In the genomic region with DNA sequence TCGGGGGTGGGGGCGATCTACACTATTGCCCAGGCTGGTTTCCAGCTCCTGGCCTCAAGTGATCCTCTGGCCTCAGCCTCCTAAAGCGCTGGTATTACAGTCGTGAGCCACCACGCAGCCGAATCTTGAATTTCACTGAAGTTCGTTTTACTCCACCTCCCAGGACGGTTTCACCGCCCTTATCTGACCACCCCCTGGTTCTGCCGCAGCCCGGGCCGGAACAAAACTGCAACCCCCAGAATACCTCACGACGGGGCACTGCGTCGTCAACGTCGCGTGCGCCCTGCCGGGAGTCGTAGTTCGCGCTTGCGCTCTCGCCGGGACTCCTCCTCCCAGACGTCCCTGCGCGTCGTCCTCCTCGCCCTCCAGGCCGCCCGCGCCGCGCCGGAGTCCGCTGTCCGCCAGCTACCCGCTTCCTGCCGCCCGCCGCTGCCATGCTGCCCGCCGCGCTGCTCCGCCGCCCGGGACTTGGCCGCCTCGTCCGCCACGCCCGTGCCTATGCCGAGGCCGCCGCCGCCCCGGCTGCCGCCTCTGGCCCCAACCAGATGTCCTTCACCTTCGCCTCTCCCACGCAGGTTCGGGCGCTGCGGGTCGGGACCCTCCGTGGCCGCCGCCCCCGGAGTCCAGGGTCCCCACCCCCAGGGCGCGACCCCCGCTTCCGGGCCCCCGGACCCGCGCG, we compare ENCODE assay signal across 1 cellular context.
TF ChIP-seq lines count a peak whose summit lies in the region.

A gene (plus strand): TSS at position 335 of the 679 bp plus-strand sequence. CDS start 100 bp downstream, at position 435.

TF ChIP-seq in WTC11, 78 proteins besides CTCF, POLR2A, EP300 and RAD21 (continued from another document and continues in another):
- TF ChIP-seq, protein P1, sequence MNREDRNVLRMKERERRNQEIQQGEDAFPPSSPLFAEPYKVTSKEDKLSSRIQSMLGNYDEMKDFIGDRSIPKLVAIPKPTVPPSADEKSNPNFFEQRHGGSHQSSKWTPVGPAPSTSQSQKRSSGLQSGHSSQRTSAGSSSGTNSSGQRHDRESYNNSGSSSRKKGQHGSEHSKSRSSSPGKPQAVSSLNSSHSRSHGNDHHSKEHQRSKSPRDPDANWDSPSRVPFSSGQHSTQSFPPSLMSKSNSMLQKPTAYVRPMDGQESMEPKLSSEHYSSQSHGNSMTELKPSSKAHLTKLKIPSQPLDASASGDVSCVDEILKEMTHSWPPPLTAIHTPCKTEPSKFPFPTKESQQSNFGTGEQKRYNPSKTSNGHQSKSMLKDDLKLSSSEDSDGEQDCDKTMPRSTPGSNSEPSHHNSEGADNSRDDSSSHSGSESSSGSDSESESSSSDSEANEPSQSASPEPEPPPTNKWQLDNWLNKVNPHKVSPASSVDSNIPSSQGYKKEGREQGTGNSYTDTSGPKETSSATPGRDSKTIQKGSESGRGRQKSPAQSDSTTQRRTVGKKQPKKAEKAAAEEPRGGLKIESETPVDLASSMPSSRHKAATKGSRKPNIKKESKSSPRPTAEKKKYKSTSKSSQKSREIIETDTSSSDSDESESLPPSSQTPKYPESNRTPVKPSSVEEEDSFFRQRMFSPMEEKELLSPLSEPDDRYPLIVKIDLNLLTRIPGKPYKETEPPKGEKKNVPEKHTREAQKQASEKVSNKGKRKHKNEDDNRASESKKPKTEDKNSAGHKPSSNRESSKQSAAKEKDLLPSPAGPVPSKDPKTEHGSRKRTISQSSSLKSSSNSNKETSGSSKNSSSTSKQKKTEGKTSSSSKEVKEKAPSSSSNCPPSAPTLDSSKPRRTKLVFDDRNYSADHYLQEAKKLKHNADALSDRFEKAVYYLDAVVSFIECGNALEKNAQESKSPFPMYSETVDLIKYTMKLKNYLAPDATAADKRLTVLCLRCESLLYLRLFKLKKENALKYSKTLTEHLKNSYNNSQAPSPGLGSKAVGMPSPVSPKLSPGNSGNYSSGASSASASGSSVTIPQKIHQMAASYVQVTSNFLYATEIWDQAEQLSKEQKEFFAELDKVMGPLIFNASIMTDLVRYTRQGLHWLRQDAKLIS (CRISPR knock-in tag; IDR thresholded peaks at IDR 0.05; ENCODE audit: borderline replicate concordance): no peak
- TF ChIP-seq, protein P2, sequence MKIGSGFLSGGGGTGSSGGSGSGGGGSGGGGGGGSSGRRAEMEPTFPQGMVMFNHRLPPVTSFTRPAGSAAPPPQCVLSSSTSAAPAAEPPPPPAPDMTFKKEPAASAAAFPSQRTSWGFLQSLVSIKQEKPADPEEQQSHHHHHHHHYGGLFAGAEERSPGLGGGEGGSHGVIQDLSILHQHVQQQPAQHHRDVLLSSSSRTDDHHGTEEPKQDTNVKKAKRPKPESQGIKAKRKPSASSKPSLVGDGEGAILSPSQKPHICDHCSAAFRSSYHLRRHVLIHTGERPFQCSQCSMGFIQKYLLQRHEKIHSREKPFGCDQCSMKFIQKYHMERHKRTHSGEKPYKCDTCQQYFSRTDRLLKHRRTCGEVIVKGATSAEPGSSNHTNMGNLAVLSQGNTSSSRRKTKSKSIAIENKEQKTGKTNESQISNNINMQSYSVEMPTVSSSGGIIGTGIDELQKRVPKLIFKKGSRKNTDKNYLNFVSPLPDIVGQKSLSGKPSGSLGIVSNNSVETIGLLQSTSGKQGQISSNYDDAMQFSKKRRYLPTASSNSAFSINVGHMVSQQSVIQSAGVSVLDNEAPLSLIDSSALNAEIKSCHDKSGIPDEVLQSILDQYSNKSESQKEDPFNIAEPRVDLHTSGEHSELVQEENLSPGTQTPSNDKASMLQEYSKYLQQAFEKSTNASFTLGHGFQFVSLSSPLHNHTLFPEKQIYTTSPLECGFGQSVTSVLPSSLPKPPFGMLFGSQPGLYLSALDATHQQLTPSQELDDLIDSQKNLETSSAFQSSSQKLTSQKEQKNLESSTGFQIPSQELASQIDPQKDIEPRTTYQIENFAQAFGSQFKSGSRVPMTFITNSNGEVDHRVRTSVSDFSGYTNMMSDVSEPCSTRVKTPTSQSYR (CRISPR knock-in tag; IDR thresholded peaks at IDR 0.05): no peak
- TF ChIP-seq ZNF317 (CRISPR knock-in tag; IDR thresholded peaks at IDR 0.05; ENCODE audit: borderline replicate concordance, low read depth) (no peak), ELF4 (CRISPR knock-in tag; IDR thresholded peaks at IDR 0.05; ENCODE audit: low read depth) (no peak), EMX1 (CRISPR knock-in tag; IDR thresholded peaks at IDR 0.05) (no peak), TEAD4 (CRISPR knock-in tag; IDR thresholded peaks at IDR 0.05) (no peak), SOX15 (CRISPR knock-in tag; IDR thresholded peaks at IDR 0.05) (no peak), TEAD1 (CRISPR knock-in tag; IDR thresholded peaks at IDR 0.05) (no peak), ZNF423 (CRISPR knock-in tag; IDR thresholded peaks at IDR 0.05) (no peak), FOXJ3 (CRISPR knock-in tag; IDR thresholded peaks at IDR 0.05; ENCODE audit: borderline replicate concordance) (no peak), ATF1 (CRISPR knock-in tag; IDR thresholded peaks at IDR 0.05) (no peak), TCF7 (CRISPR knock-in tag; IDR thresholded peaks at IDR 0.05; ENCODE audit: low read depth) (no peak), RELA (CRISPR knock-in tag; IDR thresholded peaks at IDR 0.05; ENCODE audit: borderline replicate concordance) (no peak), ZNF671 (CRISPR knock-in tag; IDR thresholded peaks at IDR 0.05) (no peak), SMAD4 (CRISPR knock-in tag; IDR thresholded peaks at IDR 0.05) (no peak), GABPB1 (CRISPR knock-in tag; IDR thresholded peaks at IDR 0.05) (peak; percentile 73), ZBTB21 (CRISPR knock-in tag; IDR thresholded peaks at IDR 0.05; ENCODE audit: borderline replicate concordance) (no peak)
- TF ChIP-seq, protein P3, sequence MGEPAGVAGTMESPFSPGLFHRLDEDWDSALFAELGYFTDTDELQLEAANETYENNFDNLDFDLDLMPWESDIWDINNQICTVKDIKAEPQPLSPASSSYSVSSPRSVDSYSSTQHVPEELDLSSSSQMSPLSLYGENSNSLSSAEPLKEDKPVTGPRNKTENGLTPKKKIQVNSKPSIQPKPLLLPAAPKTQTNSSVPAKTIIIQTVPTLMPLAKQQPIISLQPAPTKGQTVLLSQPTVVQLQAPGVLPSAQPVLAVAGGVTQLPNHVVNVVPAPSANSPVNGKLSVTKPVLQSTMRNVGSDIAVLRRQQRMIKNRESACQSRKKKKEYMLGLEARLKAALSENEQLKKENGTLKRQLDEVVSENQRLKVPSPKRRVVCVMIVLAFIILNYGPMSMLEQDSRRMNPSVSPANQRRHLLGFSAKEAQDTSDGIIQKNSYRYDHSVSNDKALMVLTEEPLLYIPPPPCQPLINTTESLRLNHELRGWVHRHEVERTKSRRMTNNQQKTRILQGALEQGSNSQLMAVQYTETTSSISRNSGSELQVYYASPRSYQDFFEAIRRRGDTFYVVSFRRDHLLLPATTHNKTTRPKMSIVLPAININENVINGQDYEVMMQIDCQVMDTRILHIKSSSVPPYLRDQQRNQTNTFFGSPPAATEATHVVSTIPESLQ (CRISPR knock-in tag; IDR thresholded peaks at IDR 0.05): no peak
- TF ChIP-seq, protein P4, sequence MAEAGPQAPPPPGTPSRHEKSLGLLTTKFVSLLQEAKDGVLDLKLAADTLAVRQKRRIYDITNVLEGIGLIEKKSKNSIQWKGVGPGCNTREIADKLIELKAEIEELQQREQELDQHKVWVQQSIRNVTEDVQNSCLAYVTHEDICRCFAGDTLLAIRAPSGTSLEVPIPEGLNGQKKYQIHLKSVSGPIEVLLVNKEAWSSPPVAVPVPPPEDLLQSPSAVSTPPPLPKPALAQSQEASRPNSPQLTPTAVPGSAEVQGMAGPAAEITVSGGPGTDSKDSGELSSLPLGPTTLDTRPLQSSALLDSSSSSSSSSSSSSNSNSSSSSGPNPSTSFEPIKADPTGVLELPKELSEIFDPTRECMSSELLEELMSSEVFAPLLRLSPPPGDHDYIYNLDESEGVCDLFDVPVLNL (CRISPR knock-in tag; IDR thresholded peaks at IDR 0.05; ENCODE audit: borderline replicate concordance, low read depth): no peak
- TF ChIP-seq, protein P5, sequence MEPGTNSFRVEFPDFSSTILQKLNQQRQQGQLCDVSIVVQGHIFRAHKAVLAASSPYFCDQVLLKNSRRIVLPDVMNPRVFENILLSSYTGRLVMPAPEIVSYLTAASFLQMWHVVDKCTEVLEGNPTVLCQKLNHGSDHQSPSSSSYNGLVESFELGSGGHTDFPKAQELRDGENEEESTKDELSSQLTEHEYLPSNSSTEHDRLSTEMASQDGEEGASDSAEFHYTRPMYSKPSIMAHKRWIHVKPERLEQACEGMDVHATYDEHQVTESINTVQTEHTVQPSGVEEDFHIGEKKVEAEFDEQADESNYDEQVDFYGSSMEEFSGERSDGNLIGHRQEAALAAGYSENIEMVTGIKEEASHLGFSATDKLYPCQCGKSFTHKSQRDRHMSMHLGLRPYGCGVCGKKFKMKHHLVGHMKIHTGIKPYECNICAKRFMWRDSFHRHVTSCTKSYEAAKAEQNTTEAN (CRISPR knock-in tag; IDR thresholded peaks at IDR 0.05): no peak
- TF ChIP-seq, protein P6, sequence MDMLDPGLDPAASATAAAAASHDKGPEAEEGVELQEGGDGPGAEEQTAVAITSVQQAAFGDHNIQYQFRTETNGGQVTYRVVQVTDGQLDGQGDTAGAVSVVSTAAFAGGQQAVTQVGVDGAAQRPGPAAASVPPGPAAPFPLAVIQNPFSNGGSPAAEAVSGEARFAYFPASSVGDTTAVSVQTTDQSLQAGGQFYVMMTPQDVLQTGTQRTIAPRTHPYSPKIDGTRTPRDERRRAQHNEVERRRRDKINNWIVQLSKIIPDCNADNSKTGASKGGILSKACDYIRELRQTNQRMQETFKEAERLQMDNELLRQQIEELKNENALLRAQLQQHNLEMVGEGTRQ (CRISPR knock-in tag; IDR thresholded peaks at IDR 0.05): peak; percentile 59
- TF ChIP-seq, protein P7, sequence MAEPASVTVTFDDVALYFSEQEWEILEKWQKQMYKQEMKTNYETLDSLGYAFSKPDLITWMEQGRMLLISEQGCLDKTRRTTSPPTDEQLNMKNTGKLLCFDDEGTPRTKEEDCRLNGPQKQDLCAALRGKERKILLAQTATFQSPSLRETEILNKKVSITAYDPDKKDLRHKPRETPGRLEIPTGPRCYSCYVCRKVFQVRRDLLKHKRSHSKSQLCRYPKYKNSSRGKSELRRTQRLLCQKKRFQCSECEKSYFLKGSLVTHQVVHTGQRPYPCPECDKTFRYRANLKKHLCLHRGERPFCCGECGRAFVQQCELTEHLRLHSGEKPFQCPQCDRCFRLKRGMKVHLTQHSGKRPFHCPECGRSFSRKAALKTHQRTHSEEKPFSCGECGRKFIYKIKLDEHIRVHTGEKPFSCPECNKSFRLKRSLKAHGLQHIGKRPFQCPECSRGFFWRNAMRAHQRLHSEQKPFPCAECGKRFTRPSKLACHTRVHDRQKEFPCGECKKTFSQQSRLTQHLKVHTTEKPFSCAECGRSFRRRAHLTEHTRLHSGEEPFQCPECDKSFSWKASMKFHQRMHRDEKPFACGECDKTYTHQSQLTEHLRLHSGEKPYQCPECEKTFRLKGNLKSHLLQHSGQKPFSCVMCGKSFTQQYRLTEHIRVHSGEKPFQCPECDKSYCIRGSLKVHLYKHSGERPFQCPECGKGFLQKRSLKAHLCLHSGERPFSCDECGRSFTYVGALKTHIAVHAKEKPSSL (CRISPR knock-in tag; conservative IDR thresholded peaks at IDR 0.05): no peak
- TF ChIP-seq, protein P8, sequence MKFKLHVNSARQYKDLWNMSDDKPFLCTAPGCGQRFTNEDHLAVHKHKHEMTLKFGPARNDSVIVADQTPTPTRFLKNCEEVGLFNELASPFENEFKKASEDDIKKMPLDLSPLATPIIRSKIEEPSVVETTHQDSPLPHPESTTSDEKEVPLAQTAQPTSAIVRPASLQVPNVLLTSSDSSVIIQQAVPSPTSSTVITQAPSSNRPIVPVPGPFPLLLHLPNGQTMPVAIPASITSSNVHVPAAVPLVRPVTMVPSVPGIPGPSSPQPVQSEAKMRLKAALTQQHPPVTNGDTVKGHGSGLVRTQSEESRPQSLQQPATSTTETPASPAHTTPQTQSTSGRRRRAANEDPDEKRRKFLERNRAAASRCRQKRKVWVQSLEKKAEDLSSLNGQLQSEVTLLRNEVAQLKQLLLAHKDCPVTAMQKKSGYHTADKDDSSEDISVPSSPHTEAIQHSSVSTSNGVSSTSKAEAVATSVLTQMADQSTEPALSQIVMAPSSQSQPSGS (CRISPR knock-in tag; IDR thresholded peaks at IDR 0.05; ENCODE audit: borderline replicate concordance, low read depth): no peak
- TF ChIP-seq, protein P9, sequence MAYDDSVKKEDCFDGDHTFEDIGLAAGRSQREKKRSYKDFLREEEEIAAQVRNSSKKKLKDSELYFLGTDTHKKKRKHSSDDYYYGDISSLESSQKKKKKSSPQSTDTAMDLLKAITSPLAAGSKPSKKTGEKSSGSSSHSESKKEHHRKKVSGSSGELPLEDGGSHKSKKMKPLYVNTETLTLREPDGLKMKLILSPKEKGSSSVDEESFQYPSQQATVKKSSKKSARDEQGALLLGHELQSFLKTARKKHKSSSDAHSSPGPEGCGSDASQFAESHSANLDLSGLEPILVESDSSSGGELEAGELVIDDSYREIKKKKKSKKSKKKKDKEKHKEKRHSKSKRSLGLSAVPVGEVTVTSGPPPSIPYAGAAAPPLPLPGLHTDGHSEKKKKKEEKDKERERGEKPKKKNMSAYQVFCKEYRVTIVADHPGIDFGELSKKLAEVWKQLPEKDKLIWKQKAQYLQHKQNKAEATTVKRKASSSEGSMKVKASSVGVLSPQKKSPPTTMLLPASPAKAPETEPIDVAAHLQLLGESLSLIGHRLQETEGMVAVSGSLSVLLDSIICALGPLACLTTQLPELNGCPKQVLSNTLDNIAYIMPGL (CRISPR knock-in tag; IDR thresholded peaks at IDR 0.05): no peak
- TF ChIP-seq, protein P10, sequence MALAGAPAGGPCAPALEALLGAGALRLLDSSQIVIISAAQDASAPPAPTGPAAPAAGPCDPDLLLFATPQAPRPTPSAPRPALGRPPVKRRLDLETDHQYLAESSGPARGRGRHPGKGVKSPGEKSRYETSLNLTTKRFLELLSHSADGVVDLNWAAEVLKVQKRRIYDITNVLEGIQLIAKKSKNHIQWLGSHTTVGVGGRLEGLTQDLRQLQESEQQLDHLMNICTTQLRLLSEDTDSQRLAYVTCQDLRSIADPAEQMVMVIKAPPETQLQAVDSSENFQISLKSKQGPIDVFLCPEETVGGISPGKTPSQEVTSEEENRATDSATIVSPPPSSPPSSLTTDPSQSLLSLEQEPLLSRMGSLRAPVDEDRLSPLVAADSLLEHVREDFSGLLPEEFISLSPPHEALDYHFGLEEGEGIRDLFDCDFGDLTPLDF (CRISPR knock-in tag; IDR thresholded peaks at IDR 0.05): no peak
- TF ChIP-seq, protein P11, sequence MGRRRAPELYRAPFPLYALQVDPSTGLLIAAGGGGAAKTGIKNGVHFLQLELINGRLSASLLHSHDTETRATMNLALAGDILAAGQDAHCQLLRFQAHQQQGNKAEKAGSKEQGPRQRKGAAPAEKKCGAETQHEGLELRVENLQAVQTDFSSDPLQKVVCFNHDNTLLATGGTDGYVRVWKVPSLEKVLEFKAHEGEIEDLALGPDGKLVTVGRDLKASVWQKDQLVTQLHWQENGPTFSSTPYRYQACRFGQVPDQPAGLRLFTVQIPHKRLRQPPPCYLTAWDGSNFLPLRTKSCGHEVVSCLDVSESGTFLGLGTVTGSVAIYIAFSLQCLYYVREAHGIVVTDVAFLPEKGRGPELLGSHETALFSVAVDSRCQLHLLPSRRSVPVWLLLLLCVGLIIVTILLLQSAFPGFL (CRISPR knock-in tag; IDR thresholded peaks at IDR 0.05; ENCODE audit: borderline replicate concordance): no peak
- TF ChIP-seq, protein P12, sequence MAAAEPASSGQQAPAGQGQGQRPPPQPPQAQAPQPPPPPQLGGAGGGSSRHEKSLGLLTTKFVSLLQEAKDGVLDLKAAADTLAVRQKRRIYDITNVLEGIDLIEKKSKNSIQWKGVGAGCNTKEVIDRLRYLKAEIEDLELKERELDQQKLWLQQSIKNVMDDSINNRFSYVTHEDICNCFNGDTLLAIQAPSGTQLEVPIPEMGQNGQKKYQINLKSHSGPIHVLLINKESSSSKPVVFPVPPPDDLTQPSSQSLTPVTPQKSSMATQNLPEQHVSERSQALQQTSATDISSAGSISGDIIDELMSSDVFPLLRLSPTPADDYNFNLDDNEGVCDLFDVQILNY (CRISPR knock-in tag; IDR thresholded peaks at IDR 0.05): no peak
